In the genomic region with DNA sequence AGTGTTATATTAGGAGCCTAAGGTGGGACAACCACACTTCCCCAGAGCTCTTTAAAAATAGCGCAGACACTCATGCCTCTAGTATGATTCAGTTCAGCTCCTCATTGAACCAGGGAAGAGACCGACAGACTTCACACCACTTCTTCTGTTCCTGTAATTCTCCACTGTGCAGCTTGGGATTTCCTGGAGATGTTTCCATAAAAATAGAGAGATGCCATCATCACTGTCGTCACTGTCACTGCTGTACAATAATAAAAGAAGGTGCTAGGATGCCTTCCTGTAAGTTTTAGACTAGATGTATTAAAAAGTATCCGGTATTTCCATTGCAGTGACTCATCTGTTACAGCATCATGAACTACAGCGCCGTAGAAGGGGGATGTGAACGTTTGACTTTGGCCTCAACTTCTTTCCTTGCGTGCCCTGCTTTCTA, we compare ENCODE assay signal across 9 cellular contexts.
DNase-seq lines count a peak whose midpoint lies in the region; ATAC-seq and TF ChIP-seq lines count a peak whose summit lies in the region.
"Had no signal": no experiment of that assay in that cellular context is flagged by ENCODE, and none has a peak within 500 bp of the region (broad histone marks: within the 10 kb centered on the region; RNA-seq: fewer than 3 reads in every experiment).

No MANE protein-coding gene starts in this region.

- peak overlapping the region; percentile 79 for H3K4me3 Mint-ChIP-seq in T-helper 1 cell treated with Interleukin-12 subunit alpha and Interleukin-12 subunit beta and Interleukin-4 antibody, amounts not matched to agents 30 μg/mL and 1 μg/mL, for 36 hours

- TF ChIP-seq CTCF in heart right ventricle (IDR thresholded peaks at IDR 0.05): no peak
- no peak for TF ChIP-seq CTCF in WERI-Rb-1 (IDR thresholded peaks at IDR 0.05; ENCODE audit: low read depth, low read length)
- TF ChIP-seq CTCF in GM13977 (IDR thresholded peaks at IDR 0.05; ENCODE audit: extremely low read depth, insufficient read depth, missing control alignments): no peak

- peaks cover 17 to 78% (median 52%) of the 10 kb centered on the region in 9 donors for H3K4me1 ChIP-seq in heart right ventricle

- H3K27ac Mint-ChIP-seq in T-helper 1 cell treated with Interleukin-12 subunit alpha and Interleukin-12 subunit beta and Interleukin-4 antibody, amounts not matched to agents 30 μg/mL and 1 μg/mL, for 36 hours: peak overlapping the region; percentile 94

- no peaks in the 10 kb centered on the region for H3K27me3 Mint-ChIP-seq in T-helper 1 cell treated with Interleukin-12 subunit alpha and Interleukin-12 subunit beta and Interleukin-4 antibody, amounts not matched to agents 30 μg/mL and 1 μg/mL, for 36 hours (ENCODE audit: low read depth)

- no peaks in the 10 kb centered on the region for H3K36me3 Mint-ChIP-seq in T-helper 1 cell treated with Interleukin-12 subunit alpha and Interleukin-12 subunit beta and Interleukin-4 antibody, amounts not matched to agents 30 μg/mL and 1 μg/mL, for 36 hours (ENCODE audit: low read depth)

- WGBS in heart right ventricle, 2 donors: 51 to 61% methylated on average over 8 of the region's 8 CpGs

- peak; percentile 19 to 21 for ATAC-seq in activated CD4-positive, CD25-positive, alpha-beta regulatory T cell treated with anti-CD3 and anti-CD28 coated beads, Interleukin-2, amount 50 U/mL, for 24 hours
- ATAC-seq in heart right ventricle: peak in 7 of 8 donors; percentile 26 to 72 (median 38)

- H3K9me3 Mint-ChIP-seq in T-helper 1 cell treated with Interleukin-12 subunit alpha and Interleukin-12 subunit beta and Interleukin-4 antibody, amounts not matched to agents 30 μg/mL and 1 μg/mL, for 36 hours: no peaks in the 10 kb centered on the region

- no peak for DNase-seq in activated CD4-positive, CD25-positive, alpha-beta regulatory T cell treated with anti-CD3 and anti-CD28 coated beads, Interleukin-2, amount 50 U/mL, for 72 hours
- DNase-seq in heart right ventricle (no peak), substantia nigra (lab: John Stamatoyannopoulos, UW) (no peak), WERI-Rb-1 (no peak), midbrain (lab: John Stamatoyannopoulos, UW) (no peak), GM13977 (ENCODE audit: low spot score) (no peak)
- DNase-seq: NCI-H2227 treated with DMSO at 0.1 percent for 48 hours had no signal

- intact Hi-C loops in heart right ventricle (cut with DNase I): loop anchor here in 2 of 10 donors (2.0 to 10.0 kb wide), 2 partner anchors 231 to 393 kb away; no protein-coding TSS in a partner anchor

- no peaks in the 10 kb centered on the region for H3K36me3 ChIP-seq in heart right ventricle
- H3K36me3 ChIP-seq in WERI-Rb-1: no peaks in the 10 kb centered on the region

- in situ Hi-C loops in GM13977 (cut with MboI; ENCODE audit: low pct_unique_long_range_greater_than_20kb, low sequenced_read_pairs, unreplicated experiment): no loop called here

- H3K27ac ChIP-seq in heart right ventricle: peak overlapping the region; percentile 58 to 88 (median 84)
- peak overlapping the region; percentile 98 for H3K27ac ChIP-seq in substantia nigra (ENCODE audit: low read depth, low read length, poor library complexity, severe bottlenecking)
- H3K27ac ChIP-seq in WERI-Rb-1: no peak overlapping the region

- peaks cover 67% of the 10 kb centered on the region for H3K4me1 Mint-ChIP-seq in T-helper 1 cell treated with Interleukin-12 subunit alpha and Interleukin-12 subunit beta and Interleukin-4 antibody, amounts not matched to agents 30 μg/mL and 1 μg/mL, for 36 hours (ENCODE audit: low read depth)

- no peaks in the 10 kb centered on the region for H3K9me3 ChIP-seq in heart right ventricle
- no peaks in the 10 kb centered on the region for H3K9me3 ChIP-seq in WERI-Rb-1 (ENCODE audit: severe bottlenecking)

- H3K4me3 ChIP-seq in heart right ventricle (peak overlapping the region in 1 of 10 donors; percentile 7), WERI-Rb-1 (ENCODE audit: low read depth, low read length) (no peak overlapping the region)

- H3K27me3 ChIP-seq in heart right ventricle: no peaks in the 10 kb centered on the region
- no peaks in the 10 kb centered on the region for H3K27me3 ChIP-seq in WERI-Rb-1 (ENCODE audit: insufficient read depth, low read depth, severe bottlenecking)
